ENCODE assay signal across 8 cellular contexts in genomic region chr11:85647078-85647477, GRCh38. TPM values are rescaled to one million over a fixed set of nuclear protein-coding genes. Genes with fewer than 3 reads are reported as not detected.
DNase-seq lines count a peak whose midpoint lies in the region; ATAC-seq and TF ChIP-seq lines count a peak whose summit lies in the region.

No MANE protein-coding gene starts in this region.

- POLR2A ChIA-PET in activated B cell treated with CpG ODN at 0.5 μM for 24 hours (lab: Charles Lee) = interaction anchor here (0.7 to 5.7 kb wide), 12 partner anchors 9 to 598 kb away, joined by 3 to 102 read pairs (median 6); partner anchors contain the start of genes CCDC83, CREBZF, DLG2 and TMEM126B

- peak overlapping the region; percentile 76 for H3K9ac ChIP-seq in iPS-15b (ENCODE audit: low read depth, low read length)

- ATAC-seq in activated B cell treated with CpG ODN at 0.5 μM for 24 hours (ENCODE audit: low read depth) (no peak), thoracic aorta (ENCODE audit: insufficient number of reproducible peaks, low FRiP score, low read depth) (no peak)

- H3K27me3 ChIP-seq in iPS-15b (ENCODE audit: control insufficient read depth, insufficient read depth, low read length) = no peaks in the 10 kb centered on the region
- no peaks in the 10 kb centered on the region for H3K27me3 ChIP-seq in thoracic aorta (replicated peaks; ENCODE audit: insufficient read depth)

- CTCF ChIA-PET in activated naive CD4-positive, alpha-beta T cell treated with anti-CD3 and anti-CD28 coated beads, Interleukin-2, amount 10 ng/mL, durations not matched to agents 7 days and 5 days (lab: Charles Lee) = interaction anchor here (0.6 to 1.8 kb wide), 3 partner anchors 8 to 64 kb away, joined by 4 to 5 read pairs (median 4); partner anchors contain the start of gene TMEM126B
- CTCF ChIA-PET in activated B cell treated with CpG ODN at 0.5 μM for 24 hours (lab: Charles Lee) = interaction anchor here (1.2 to 3.9 kb wide), 2 partner anchors 19 to 866 kb away, joined by 3 to 16 read pairs; partner anchors contain the start of genes DLG2 and TMEM126B

- peak overlapping the region; percentile 69 to 80 for H3K27ac ChIP-seq in thoracic aorta

- TF ChIP-seq CTCF in activated B cell treated with CpG ODN at 0.5 μM for 24 hours (IDR thresholded peaks at IDR 0.05) = no peak
- no peak for TF ChIP-seq CTCF in thoracic aorta (IDR thresholded peaks at IDR 0.05)

- H3K27me3 Mint-ChIP-seq in activated naive CD4-positive, alpha-beta T cell treated with anti-CD3 and anti-CD28 coated beads, Interleukin-2, amount 10 ng/mL, durations not matched to agents 7 days and 5 days = peaks cover 23% of the 10 kb centered on the region
- H3K27me3 Mint-ChIP-seq in activated B cell treated with CpG ODN at 0.5 μM for 24 hours = peaks cover 10% of the 10 kb centered on the region

- H3K4me1 ChIP-seq in iPS-15b (ENCODE audit: control insufficient read depth, insufficient read depth, low read length) = no peaks in the 10 kb centered on the region
- H3K4me1 ChIP-seq in thoracic aorta (ENCODE audit: control insufficient read depth in 1 of 2, low read depth in 2 of 2) = peaks cover 10 to 18% of the 10 kb centered on the region in 2 donors

- peaks cover 35% of the 10 kb centered on the region for H3K4me1 Mint-ChIP-seq in activated naive CD4-positive, alpha-beta T cell treated with anti-CD3 and anti-CD28 coated beads, Interleukin-2, amount 10 ng/mL, durations not matched to agents 7 days and 5 days
- peaks cover 22% of the 10 kb centered on the region for H3K4me1 Mint-ChIP-seq in activated B cell treated with CpG ODN at 0.5 μM for 24 hours

- H3K27ac Mint-ChIP-seq in activated naive CD4-positive, alpha-beta T cell treated with anti-CD3 and anti-CD28 coated beads, Interleukin-2, amount 10 ng/mL, durations not matched to agents 7 days and 5 days = peak overlapping the region; percentile 95
- H3K27ac Mint-ChIP-seq in activated B cell treated with CpG ODN at 0.5 μM for 24 hours = peak overlapping the region; percentile 91

- no peak for DNase-seq in activated naive CD4-positive, alpha-beta T cell treated with anti-CD3 and anti-CD28 coated beads, Interleukin-2, amount 10 ng/mL, durations not matched to agents 7 days and 5 days
- DNase-seq in activated naive CD4-positive, alpha-beta T cell treated with anti-CD3 and anti-CD28 coated beads, Interleukin-2, amount 50 U/mL, for 16 hours = no peak
- no peak for DNase-seq in activated B cell treated with CpG ODN at 0.5 μM for 24 hours
- no peak for DNase-seq in thoracic aorta (ENCODE audit: low spot score)
- no peak for DNase-seq in NCI-H1092 treated with DMSO at 0.1 percent for 48 hours (lab: John Stamatoyannopoulos, UW)
- DNase-seq in CD1c-positive myeloid dendritic cell (ENCODE audit: extremely low spot score) = no peak
- no peak for DNase-seq in superior temporal gyrus (ENCODE audit: extremely low spot score)

- H3K36me3 ChIP-seq in iPS-15b (ENCODE audit: control insufficient read depth, insufficient read depth, low read length) (no peaks in the 10 kb centered on the region), thoracic aorta (no peaks in the 10 kb centered on the region)

- H3K4me3 ChIP-seq in iPS-15b (ENCODE audit: low read depth, low read length) (peak overlapping the region; percentile 68), thoracic aorta (peak overlapping the region; percentile 79)

- H3K4me3 Mint-ChIP-seq in activated naive CD4-positive, alpha-beta T cell treated with anti-CD3 and anti-CD28 coated beads, Interleukin-2, amount 10 ng/mL, durations not matched to agents 7 days and 5 days = peak overlapping the region; percentile 90
- H3K4me3 Mint-ChIP-seq in activated B cell treated with CpG ODN at 0.5 μM for 24 hours = peak overlapping the region; percentile 98

- peaks cover 14% of the 10 kb centered on the region for H3K36me3 Mint-ChIP-seq in activated naive CD4-positive, alpha-beta T cell treated with anti-CD3 and anti-CD28 coated beads, Interleukin-2, amount 10 ng/mL, durations not matched to agents 7 days and 5 days
- peaks cover 16% of the 10 kb centered on the region for H3K36me3 Mint-ChIP-seq in activated B cell treated with CpG ODN at 0.5 μM for 24 hours (ENCODE audit: low read depth)

- H3K9me3 ChIP-seq in iPS-15b (ENCODE audit: control insufficient read depth, insufficient read depth, low read length) (no peaks in the 10 kb centered on the region), thoracic aorta (no peaks in the 10 kb centered on the region)

- intact Hi-C loops in activated B cell treated with CpG ODN at 0.5 μM for 24 hours (cut with micrococcal nuclease) = loop anchor here (1.0 kb wide), 3 partner anchors 17 to 655 kb away; partner anchors contain the start of genes HIKESHI and TMEM126B

- H3K9me3 Mint-ChIP-seq in activated naive CD4-positive, alpha-beta T cell treated with anti-CD3 and anti-CD28 coated beads, Interleukin-2, amount 10 ng/mL, durations not matched to agents 7 days and 5 days = no peaks in the 10 kb centered on the region
- no peaks in the 10 kb centered on the region for H3K9me3 Mint-ChIP-seq in activated B cell treated with CpG ODN at 0.5 μM for 24 hours

RNA-seq across cellular contexts. Expression of gene TMEM126A, which starts 0.7 kb away (rescaled TPM):
- 31.9 and 32.7 TPM in 2 replicates for total RNA-seq in activated B cell treated with CpG ODN at 0.5 μM for 24 hours
- 10 to 100 TPM; 11.0 to 25.4 TPM for total RNA-seq in thoracic aorta

RNA-seq across cellular contexts. Expression of gene CREBZF, which starts 17.9 kb away (rescaled TPM):
- total RNA-seq in activated B cell treated with CpG ODN at 0.5 μM for 24 hours = 46.1 and 60.3 TPM in 2 replicates
- 10 to 100 TPM; 74.9 to 88.3 TPM for total RNA-seq in thoracic aorta

RNA-seq across cellular contexts. Expression of gene TMEM126B, which starts 18.7 kb away (rescaled TPM):
- 35.5 and 43.4 TPM in 2 replicates for total RNA-seq in activated B cell treated with CpG ODN at 0.5 μM for 24 hours
- total RNA-seq in thoracic aorta = 10 to 100 TPM; 36.8 to 51.7 TPM

RNA-seq across cellular contexts. Expression of gene DLG2, which starts 19.9 kb away (rescaled TPM):
- total RNA-seq in activated B cell treated with CpG ODN at 0.5 μM for 24 hours (2.3 and 2.7 TPM in 2 replicates), thoracic aorta (10 to 100 TPM in 1 of 2 donors, 1 to 10 TPM in 1; 3.8 to 16.4 TPM)

RNA-seq across cellular contexts. Expression of gene CCDC89, which starts 38.9 kb away (rescaled TPM):
- total RNA-seq in activated B cell treated with CpG ODN at 0.5 μM for 24 hours (not detected in 2 replicates), thoracic aorta (1 to 10 TPM in 1 of 2 donors, under 1 TPM in 1; 0.81 to 2.3 TPM)
